ENCODE assay signal across 1 cellular context in genomic region chr17:75995385-75995925, GRCh38.
TF ChIP-seq lines count a peak whose summit lies in the region.

No MANE protein-coding gene starts in this region.

TF ChIP-seq in HepG2, 621 proteins besides CTCF, POLR2A, EP300 and RAD21 (continued from another document and continues in another):
- TF ChIP-seq AKNA (CRISPR knock-in tag; IDR thresholded peaks at IDR 0.05; ENCODE audit: borderline replicate concordance) (no peak), SRSF1 (optimal IDR thresholded peaks at IDR 0.05; ENCODE audit: low read depth, low read length) (no peak), ONECUT2 (CRISPR knock-in tag; IDR thresholded peaks at IDR 0.05) (no peak), ZNF75D (CRISPR knock-in tag; IDR thresholded peaks at IDR 0.05; ENCODE audit: borderline replicate concordance) (no peak), ZNF275 (CRISPR knock-in tag; IDR thresholded peaks at IDR 0.05; ENCODE audit: borderline replicate concordance) (no peak), ZHX2 (IDR thresholded peaks at IDR 0.05; ENCODE audit: low read depth) (no peak), ZHX2 (CRISPR knock-in tag; IDR thresholded peaks at IDR 0.05; ENCODE audit: borderline replicate concordance) (no peak), ZSCAN9 (CRISPR knock-in tag; IDR thresholded peaks at IDR 0.05; ENCODE audit: borderline replicate concordance) (no peak), ZHX1 (CRISPR knock-in tag; IDR thresholded peaks at IDR 0.05; ENCODE audit: low read depth) (no peak), JUNB (CRISPR knock-in tag; IDR thresholded peaks at IDR 0.05; ENCODE audit: borderline replicate concordance) (no peak), PAF1 (CRISPR knock-in tag; IDR thresholded peaks at IDR 0.05) (no peak), DMTF1 (CRISPR knock-in tag; IDR thresholded peaks at IDR 0.05) (no peak), ZNF547 (CRISPR knock-in tag; IDR thresholded peaks at IDR 0.05) (no peak), DNMT3B (CRISPR knock-in tag; conservative IDR thresholded peaks at IDR 0.05) (no peak), ZNF7 (CRISPR knock-in tag; IDR thresholded peaks at IDR 0.05) (no peak), RXRA (CRISPR knock-in tag; IDR thresholded peaks at IDR 0.05) (peak; percentile 50; the same call in 1 of the 2 replicates), ZNF281 (CRISPR knock-in tag; IDR thresholded peaks at IDR 0.05; ENCODE audit: borderline replicate concordance) (no peak), ZNF225 (CRISPR knock-in tag; IDR thresholded peaks at IDR 0.05) (no peak), GATAD1 (CRISPR knock-in tag; IDR thresholded peaks at IDR 0.05) (no peak), ZBTB7A (CRISPR knock-in tag; IDR thresholded peaks at IDR 0.05) (no peak), MNT (IDR thresholded peaks at IDR 0.05) (no peak), KDM5B (CRISPR knock-in tag; IDR thresholded peaks at IDR 0.05; ENCODE audit: borderline replicate concordance) (0 out of 2 replicates have a peak, but pooled peaks have one; percentile 19), ZBTB7B (CRISPR knock-in tag; IDR thresholded peaks at IDR 0.05) (no peak), JUND (CRISPR knock-in tag; IDR thresholded peaks at IDR 0.05) (no peak), ZNF629 (CRISPR knock-in tag; conservative IDR thresholded peaks at IDR 0.05) (no peak), TEAD2 (CRISPR knock-in tag; IDR thresholded peaks at IDR 0.05) (no peak), SPEN (CRISPR knock-in tag; IDR thresholded peaks at IDR 0.05; ENCODE audit: low read depth) (no peak), ZNF839 (CRISPR knock-in tag; IDR thresholded peaks at IDR 0.05; ENCODE audit: borderline replicate concordance) (no peak), PITX1 (CRISPR knock-in tag; IDR thresholded peaks at IDR 0.05) (no peak), ZFP36L2 (CRISPR knock-in tag; IDR thresholded peaks at IDR 0.05) (no peak), NFIB (CRISPR knock-in tag; IDR thresholded peaks at IDR 0.05; ENCODE audit: borderline replicate concordance) (no peak)
